Comparison of ENCODE assay signal across 24 cellular contexts in genomic region chr9:23783509-23783908, GRCh38. TPM values are rescaled to one million over a fixed set of nuclear protein-coding genes. Genes with fewer than 3 reads are reported as not detected.
"Had no signal": no experiment of that assay in that cellular context is flagged by ENCODE, and none has a peak within 500 bp of the region (broad histone marks: within the 10 kb centered on the region; RNA-seq: fewer than 3 reads in every experiment).

No MANE protein-coding gene starts in this region.

- H3K27ac ChIP-seq: gastrocnemius medialis, heart right ventricle, neutrophil, psoas muscle, right lobe of liver, spleen, testis, tibial nerve had no signal

- H3K27me3 ChIP-seq: dorsolateral prefrontal cortex, gastrocnemius medialis, neutrophil, right lobe of liver, spleen, testis, tibial nerve had no signal

- H3K4me1 ChIP-seq: right lobe of liver, spleen, tibial nerve had no signal

- H3K27ac Mint-ChIP-seq: naive thymus-derived CD4-positive, alpha-beta T cell; stimulated activated memory B cell treated with anti-CD40 and anti-IgM and Interleukin-4, amounts not matched to agents 10 μg/mL and 1 μg/mL and 100 μg/mL, for 72 hours; stimulated activated naive CD8-positive, alpha-beta T cell treated with anti-CD3 and anti-CD28 coated beads, Interleukin-15, Interleukin-2, amounts not matched to agents 100 ng/mL and 50 ng/mL, for 24 hours had no signal

- H3K4me3 Mint-ChIP-seq: naive thymus-derived CD4-positive, alpha-beta T cell; stimulated activated memory B cell treated with anti-CD40 and anti-IgM and Interleukin-4, amounts not matched to agents 10 μg/mL and 1 μg/mL and 100 μg/mL, for 72 hours; stimulated activated naive CD8-positive, alpha-beta T cell treated with anti-CD3 and anti-CD28 coated beads, Interleukin-15, Interleukin-2, amounts not matched to agents 100 ng/mL and 50 ng/mL, for 24 hours had no signal

- DNase-seq: cortex of kidney; dorsolateral prefrontal cortex; effector memory CD4-positive, alpha-beta T cell; gastrocnemius medialis; heart right ventricle; hypothalamus; kidney glomerular epithelial cell; mesendoderm; naive thymus-derived CD4-positive, alpha-beta T cell; psoas muscle; retina; right lobe of liver; spleen; stimulated activated CD4-positive, alpha-beta T cell treated with anti-CD3 and anti-CD28 coated beads, Interleukin-15, amount 100 ng/mL, for 24 hours; stimulated activated CD4-positive, alpha-beta T cell treated with anti-CD3 and anti-CD28 coated beads, Interleukin-1b, Interleukin-23, amount 100 ng/mL, for 48 hours; stimulated activated CD4-positive, alpha-beta T cell treated with anti-CD3 and anti-CD28 coated beads, Interleukin-4, amount 100 ng/mL, for 24 hours; testis had no signal

- ATAC-seq: esophagus mucosa; gastrocnemius medialis; heart right ventricle; naive thymus-derived CD4-positive, alpha-beta T cell; psoas muscle; right lobe of liver; stimulated activated memory B cell treated with anti-CD40 and anti-IgM and Interleukin-4, amounts not matched to agents 10 μg/mL and 1 μg/mL and 100 μg/mL, for 72 hours had no signal

- H3K36me3 Mint-ChIP-seq: naive thymus-derived CD4-positive, alpha-beta T cell; stimulated activated memory B cell treated with anti-CD40 and anti-IgM and Interleukin-4, amounts not matched to agents 10 μg/mL and 1 μg/mL and 100 μg/mL, for 72 hours had no signal

- H3K4me1 Mint-ChIP-seq: naive thymus-derived CD4-positive, alpha-beta T cell; stimulated activated memory B cell treated with anti-CD40 and anti-IgM and Interleukin-4, amounts not matched to agents 10 μg/mL and 1 μg/mL and 100 μg/mL, for 72 hours had no signal

- H3K27me3 Mint-ChIP-seq: naive thymus-derived CD4-positive, alpha-beta T cell; stimulated activated memory B cell treated with anti-CD40 and anti-IgM and Interleukin-4, amounts not matched to agents 10 μg/mL and 1 μg/mL and 100 μg/mL, for 72 hours; stimulated activated naive CD8-positive, alpha-beta T cell treated with anti-CD3 and anti-CD28 coated beads, Interleukin-15, Interleukin-2, amounts not matched to agents 100 ng/mL and 50 ng/mL, for 24 hours had no signal

RNA-seq across cellular contexts. Expression of gene ELAVL2, which starts 42.5 kb away (rescaled TPM):
- total RNA-seq: gastrocnemius medialis; mononuclear cell; naive thymus-derived CD4-positive, alpha-beta T cell; right lobe of liver had no signal
- polyA plus RNA-seq: liver; naive thymus-derived CD4-positive, alpha-beta T cell had no signal
